1 cellular context compared by ENCODE assay signal in the genomic region with DNA sequence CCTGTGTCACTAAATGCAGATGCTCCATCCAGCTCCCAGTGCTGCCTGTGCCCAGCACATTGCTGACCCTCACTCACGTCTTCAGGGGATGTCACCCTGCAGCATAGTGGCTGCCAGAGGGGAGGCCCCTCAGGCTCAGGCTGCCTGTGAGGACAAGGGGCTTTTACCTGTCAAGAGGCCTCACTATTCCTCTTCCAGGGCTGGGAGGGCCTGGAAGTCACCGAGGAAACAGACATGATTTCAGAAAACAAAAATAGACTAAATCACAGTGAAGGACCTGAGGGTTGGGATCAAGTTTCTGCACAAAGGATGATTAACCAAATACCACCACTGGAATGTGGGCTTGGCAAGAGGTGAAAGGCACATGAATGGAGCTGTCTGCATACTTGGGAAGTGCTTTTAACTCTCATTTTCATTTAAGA.
TF ChIP-seq lines count a peak whose summit lies in the region.

No MANE protein-coding gene starts in this region.

TF ChIP-seq in WTC11, 78 proteins besides CTCF, POLR2A, EP300 and RAD21 (continued from another document):
- TF ChIP-seq, protein P1, sequence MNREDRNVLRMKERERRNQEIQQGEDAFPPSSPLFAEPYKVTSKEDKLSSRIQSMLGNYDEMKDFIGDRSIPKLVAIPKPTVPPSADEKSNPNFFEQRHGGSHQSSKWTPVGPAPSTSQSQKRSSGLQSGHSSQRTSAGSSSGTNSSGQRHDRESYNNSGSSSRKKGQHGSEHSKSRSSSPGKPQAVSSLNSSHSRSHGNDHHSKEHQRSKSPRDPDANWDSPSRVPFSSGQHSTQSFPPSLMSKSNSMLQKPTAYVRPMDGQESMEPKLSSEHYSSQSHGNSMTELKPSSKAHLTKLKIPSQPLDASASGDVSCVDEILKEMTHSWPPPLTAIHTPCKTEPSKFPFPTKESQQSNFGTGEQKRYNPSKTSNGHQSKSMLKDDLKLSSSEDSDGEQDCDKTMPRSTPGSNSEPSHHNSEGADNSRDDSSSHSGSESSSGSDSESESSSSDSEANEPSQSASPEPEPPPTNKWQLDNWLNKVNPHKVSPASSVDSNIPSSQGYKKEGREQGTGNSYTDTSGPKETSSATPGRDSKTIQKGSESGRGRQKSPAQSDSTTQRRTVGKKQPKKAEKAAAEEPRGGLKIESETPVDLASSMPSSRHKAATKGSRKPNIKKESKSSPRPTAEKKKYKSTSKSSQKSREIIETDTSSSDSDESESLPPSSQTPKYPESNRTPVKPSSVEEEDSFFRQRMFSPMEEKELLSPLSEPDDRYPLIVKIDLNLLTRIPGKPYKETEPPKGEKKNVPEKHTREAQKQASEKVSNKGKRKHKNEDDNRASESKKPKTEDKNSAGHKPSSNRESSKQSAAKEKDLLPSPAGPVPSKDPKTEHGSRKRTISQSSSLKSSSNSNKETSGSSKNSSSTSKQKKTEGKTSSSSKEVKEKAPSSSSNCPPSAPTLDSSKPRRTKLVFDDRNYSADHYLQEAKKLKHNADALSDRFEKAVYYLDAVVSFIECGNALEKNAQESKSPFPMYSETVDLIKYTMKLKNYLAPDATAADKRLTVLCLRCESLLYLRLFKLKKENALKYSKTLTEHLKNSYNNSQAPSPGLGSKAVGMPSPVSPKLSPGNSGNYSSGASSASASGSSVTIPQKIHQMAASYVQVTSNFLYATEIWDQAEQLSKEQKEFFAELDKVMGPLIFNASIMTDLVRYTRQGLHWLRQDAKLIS (CRISPR knock-in tag; IDR thresholded peaks at IDR 0.05; ENCODE audit: borderline replicate concordance), result no peak
